Comparison of ENCODE assay signal across 7 cellular contexts in genomic region chr6:31659649-31660223, GRCh38. TPM values are rescaled to one million over a fixed set of nuclear protein-coding genes. Genes with fewer than 3 reads are reported as not detected.
DNase-seq lines count a peak whose midpoint lies in the region; ATAC-seq, FAIRE-seq and TF ChIP-seq lines count a peak whose summit lies in the region.

No MANE protein-coding gene starts in this region.

- peak overlapping the region; percentile 83 to 96 for H3K9ac ChIP-seq in duodenal mucosa (ENCODE audit: low read depth in 1 of 2, low read length in 2 of 2)
- H3K9ac ChIP-seq in muscle layer of colon (ENCODE audit: low read length): peak overlapping the region; percentile 89

- no TSS peak for BruUV-seq in OCI-LY7 (replicated peaks; lab: Mats Ljungman, UMichigan)

- H3K9me3 ChIP-seq in OCI-LY7 (ENCODE audit: low read length) (no peaks in the 10 kb centered on the region), duodenal mucosa (ENCODE audit: control insufficient read depth in 1 of 2, low read length in 2 of 2) (no peaks in the 10 kb centered on the region), muscle layer of colon (ENCODE audit: low read length) (no peaks in the 10 kb centered on the region)

- no peaks in the 10 kb centered on the region for H4K20me1 ChIP-seq in OCI-LY7 (ENCODE audit: insufficient read depth, low read length)

- POLR2A ChIA-PET in OCI-LY7 (lab: Charles Lee): interaction anchor here (1.5 kb wide), 1 partner anchor 147 kb away, joined by 4 read pairs; the partner anchor contains the start of gene LSM2

- H3K27ac ChIP-seq in OCI-LY7 (ENCODE audit: low read depth, low read length, poor library complexity, severe bottlenecking): peak overlapping the region; percentile 43
- peak overlapping the region; percentile 86 for H3K27ac ChIP-seq in duodenal mucosa (ENCODE audit: low read depth, low read length)
- peak overlapping the region; percentile 93 for H3K27ac ChIP-seq in muscle layer of colon (ENCODE audit: low read depth, low read length)

- H3K4me2 ChIP-seq in OCI-LY7 (ENCODE audit: low read length): peak overlapping the region; percentile 97

- peak; percentile 55 for FAIRE-seq in GM12891 (lab: Jason Lieb, UNC)

- H3K36me3 ChIP-seq in OCI-LY7 (ENCODE audit: insufficient read depth, low read length): peaks cover 34% of the 10 kb centered on the region
- peaks cover 12 to 26% of the 10 kb centered on the region in 2 donors for H3K36me3 ChIP-seq in duodenal mucosa (ENCODE audit: control insufficient read depth in 1 of 2, insufficient read depth in 2 of 2, low read length in 2 of 2)
- H3K36me3 ChIP-seq in muscle layer of colon (ENCODE audit: insufficient read depth, low read length): peaks cover 32% of the 10 kb centered on the region

- H3K27me3 ChIP-seq in duodenal mucosa (ENCODE audit: control insufficient read depth in 1 of 2, insufficient read depth in 2 of 2, low read length in 2 of 2) (no peaks in the 10 kb centered on the region), muscle layer of colon (ENCODE audit: control insufficient read depth in 1 of 2, insufficient read depth in 2 of 2, low read length in 2 of 2) (no peaks in the 10 kb centered on the region)

- intact Hi-C loops in OCI-LY7 (cut with micrococcal nuclease; ENCODE audit: unreplicated experiment): no loop called here

- TF ChIP-seq POLR2A in GM12891 (IDR thresholded peaks at IDR 0.05; ENCODE audit: low read depth, low read length): no peak

- peaks cover 33% of the 10 kb centered on the region for H3K79me2 ChIP-seq in OCI-LY7 (ENCODE audit: insufficient read depth, low read depth, low read length)

- H3K4me3 ChIP-seq in OCI-LY7 (ENCODE audit: low read depth, low read length, poor library complexity, severe bottlenecking) (peak overlapping the region; percentile 75), duodenal mucosa (ENCODE audit: low read depth in 1 of 2, low read length in 2 of 2) (peak overlapping the region; percentile 88 to 97), muscle layer of colon (ENCODE audit: low read depth in 1 of 2, low read length in 2 of 2) (peak overlapping the region; percentile 80 to 100)

- H3K9me2 ChIP-seq in OCI-LY7 (ENCODE audit: insufficient read depth, low read length): no peaks in the 10 kb centered on the region

- ATAC-seq in HG03280 (IDR thresholded peaks at IDR 0.05; ENCODE audit: unreplicated experiment): no peak

- H3K4me1 ChIP-seq in OCI-LY7 (ENCODE audit: insufficient read depth, low read length, poor library complexity, severe bottlenecking): peaks cover 55% of the 10 kb centered on the region
- H3K4me1 ChIP-seq in duodenal mucosa (ENCODE audit: control insufficient read depth in 1 of 2, insufficient read depth in 2 of 2, low read length in 2 of 2): peaks cover 71 to 80% of the 10 kb centered on the region in 2 donors
- peaks cover 62% of the 10 kb centered on the region for H3K4me1 ChIP-seq in muscle layer of colon (ENCODE audit: insufficient read depth, low read length)

- TF ChIP-seq CTCF in OCI-LY7 (conservative IDR thresholded peaks at IDR 0.05; ENCODE audit: low read length): no peak

- H2AFZ ChIP-seq in OCI-LY7 (ENCODE audit: low read length): peak overlapping the region; percentile 3; the same call in 1 of the 2 replicates

- DNase-seq in GM12891 (ENCODE audit: insufficient read length, low spot score) (no peak), OCI-LY7 (ENCODE audit: low spot score) (peak; percentile 49), NCI-H1930 (lab: John Stamatoyannopoulos, UW) (no peak), NCI-H2171 (lab: John Stamatoyannopoulos, UW) (no peak)

- CTCF ChIA-PET in OCI-LY7 (lab: Charles Lee; ENCODE audit: unreplicated experiment): no interaction called here

TF ChIP-seq in GM12891, 5 proteins besides CTCF, POLR2A, EP300 and RAD21:
- TF ChIP-seq POU2F2 (IDR thresholded peaks at IDR 0.05; ENCODE audit: low read depth, low read length): no peak
- TF ChIP-seq TAF1 (IDR thresholded peaks at IDR 0.05; ENCODE audit: low read depth, low read length): no peak
- no peak for TF ChIP-seq POLR2AphosphoS5 (IDR thresholded peaks at IDR 0.05; ENCODE audit: low read depth, low read length)
- TF ChIP-seq SPI1 (IDR thresholded peaks at IDR 0.05; ENCODE audit: low read depth, low read length): 0 out of 2 replicates have a peak, but pooled peaks have one; percentile 6
- TF ChIP-seq PAX5 (IDR thresholded peaks at IDR 0.05; ENCODE audit: insufficient read depth, low read length, severe bottlenecking): peak; percentile 56
TF ChIP-seq in GM12891: peak in this region for 2.

RNA-seq across cellular contexts. Expression of gene C6orf47, which starts 0.8 kb away (rescaled TPM):
- 13.6 TPM for polyA plus RNA-seq in GM12891 (2012; ENCODE audit: low read depth, missing spikeins)
- 17.5 and 18.5 TPM in 2 replicates for total RNA-seq in OCI-LY7 (2014; rRNA removed; shearing (Covaris generic))
- 16.7 and 17.4 TPM in 2 replicates for total RNA-seq in OCI-LY7 (2022)

RNA-seq across cellular contexts. Expression of gene APOM, which starts 4.0 kb away (rescaled TPM):
- polyA plus RNA-seq in GM12891 (2012; ENCODE audit: low read depth, missing spikeins): 4.3 TPM
- 0.13 and 1.5 TPM in 2 replicates for total RNA-seq in OCI-LY7 (2014; rRNA removed; shearing (Covaris generic))
- total RNA-seq in OCI-LY7 (2022): 2.1 and 3.6 TPM in 2 replicates

RNA-seq across cellular contexts. Expression of gene GPANK1, which starts 5.1 kb away (rescaled TPM):
- polyA plus RNA-seq in GM12891 (2012; ENCODE audit: low read depth, missing spikeins): 20.1 TPM
- total RNA-seq in OCI-LY7 (2014; rRNA removed; shearing (Covaris generic)): 34.3 and 50.9 TPM in 2 replicates
- 38.8 and 40.7 TPM in 2 replicates for total RNA-seq in OCI-LY7 (2022)

RNA-seq across cellular contexts. Expression of gene CSNK2B, which starts 6.1 kb away (rescaled TPM):
- 322 TPM for polyA plus RNA-seq in GM12891 (2012; ENCODE audit: low read depth, missing spikeins)
- total RNA-seq in OCI-LY7 (2014; rRNA removed; shearing (Covaris generic)): 207 and 230 TPM in 2 replicates
- 245 and 254 TPM in 2 replicates for total RNA-seq in OCI-LY7 (2022)

RNA-seq across cellular contexts. Expression of gene BAG6, which starts 7.3 kb away (rescaled TPM):
- polyA plus RNA-seq in GM12891 (2012; ENCODE audit: low read depth, missing spikeins): 188 TPM
- 191 and 233 TPM in 2 replicates for total RNA-seq in OCI-LY7 (2014; rRNA removed; shearing (Covaris generic))
- 320 and 323 TPM in 2 replicates for total RNA-seq in OCI-LY7 (2022)

Comparison
In these comparisons a context has a peak if more than half of its experiments do, and no peak if none do; other contexts are left out.
1. H3K27ac ChIP-seq: peak in every context shown above with its lines; median percentile 93 in muscle layer of colon; 86 in duodenal mucosa; 43 in OCI-LY7.